ENCODE assay signal across 2 cellular contexts in genomic region chr4:73842696-73843095, GRCh38.
A peak's percentile ranks its signal among the peaks of the same experiment; 100 is the strongest.
TF ChIP-seq lines count a peak whose summit lies in the region.

No MANE protein-coding gene starts in this region.

TF ChIP-seq in HepG2, 621 proteins besides CTCF, POLR2A, EP300 and RAD21:
- TF ChIP-seq HNRNPK (IDR thresholded peaks at IDR 0.05; ENCODE audit: low read depth, low read length, poor library complexity, severe bottlenecking), result peak; percentile 52
- no peak for TF ChIP-seq GRHL1 (CRISPR knock-in tag; conservative IDR thresholded peaks at IDR 0.05)
- TF ChIP-seq SKI (IDR thresholded peaks at IDR 0.05; ENCODE audit: partially characterized antibody), result no peak
- TF ChIP-seq HIC2 (CRISPR knock-in tag; IDR thresholded peaks at IDR 0.05; ENCODE audit: low read depth), result no peak
TF ChIP-seq in HepG2: peak in this region for 1.

TF ChIP-seq in K562, 482 proteins besides CTCF, POLR2A, EP300 and RAD21:
- no peak for TF ChIP-seq MCM2 (IDR thresholded peaks at IDR 0.05; ENCODE audit: low read depth)
- no peak for TF ChIP-seq MLLT1 (IDR thresholded peaks at IDR 0.05)
- no peak for TF ChIP-seq FUS (optimal IDR thresholded peaks at IDR 0.05; ENCODE audit: low read depth, low read length)
- peak; percentile 71 for TF ChIP-seq HNRNPK (IDR thresholded peaks at IDR 0.05; ENCODE audit: low read depth, low read length, poor library complexity, severe bottlenecking)
- TF ChIP-seq PCBP2 (IDR thresholded peaks at IDR 0.05; ENCODE audit: low read depth, low read length, poor library complexity, severe bottlenecking), result peak; percentile 35
- TF ChIP-seq ZNF445 (CRISPR knock-in tag; IDR thresholded peaks at IDR 0.05; ENCODE audit: low read depth), result no peak
- no peak for TF ChIP-seq HMGN3 (IDR thresholded peaks at IDR 0.05; ENCODE audit: borderline replicate concordance, extremely low read depth, insufficient read length, low read depth, low read length)
